Comparison of ENCODE assay signal across 16 cellular contexts in genomic region chr6:105545947-105546710, GRCh38.
DNase-seq lines count a peak whose midpoint lies in the region; ATAC-seq and TF ChIP-seq lines count a peak whose summit lies in the region.
"Had no signal": no experiment of that assay in that cellular context is flagged by ENCODE, and none has a peak within 500 bp of the region (broad histone marks: within the 10 kb centered on the region; RNA-seq: fewer than 3 reads in every experiment).

No MANE protein-coding gene starts in this region.

- H3K27ac ChIP-seq in RWPE1 (no peak overlapping the region), fibroblast of lung (ENCODE audit: insufficient read depth, low read length) (no peak overlapping the region), gastroesophageal sphincter (no peak overlapping the region)
- H3K27ac ChIP-seq: coronary artery, heart left ventricle, left ventricle myocardium inferior, testis had no signal

- H3K9me3 ChIP-seq in fibroblast of lung (ENCODE audit: control insufficient read depth, insufficient read depth, low read depth, low read length) (no peaks in the 10 kb centered on the region), BE2C (no peaks in the 10 kb centered on the region), gastroesophageal sphincter (no peaks in the 10 kb centered on the region)
- H3K9me3 ChIP-seq: heart left ventricle, left ventricle myocardium inferior, Peyer's patch, testis had no signal

- no peaks in the 10 kb centered on the region for H3K4me1 ChIP-seq in fibroblast of lung (ENCODE audit: control insufficient read depth, extremely low read depth, insufficient read depth, low read length)
- no peaks in the 10 kb centered on the region for H3K4me1 ChIP-seq in BE2C
- H3K4me1 ChIP-seq in gastroesophageal sphincter, result peaks cover 0 to 6% (median 0%) of the 10 kb centered on the region in 3 donors
- H3K4me1 ChIP-seq: heart left ventricle, left ventricle myocardium inferior, testis had no signal

- DNase-seq in RWPE1 (ENCODE audit: low spot score) (peak; percentile 57), fibroblast of lung (ENCODE audit: low read depth in 2 of 2) (peak; percentile 3 to 81), stromal cell of bone marrow (ENCODE audit: low read depth) (peak; percentile 9), BE2C (no peak)
- no peak for DNase-seq in activated naive CD4-positive, alpha-beta T cell (lab: John Stamatoyannopoulos, UW)
- DNase-seq: activated CD8-positive, alpha-beta memory T cell treated with anti-CD3 and anti-CD28 coated beads for 24 hours; activated naive CD4-positive, alpha-beta T cell treated with anti-CD3 and anti-CD28 coated beads, Interleukin-2, amount 50 U/mL, for 16 hours; Calu3; heart left ventricle; left ventricle myocardium inferior; nephron progenitor cell; Peyer's patch; testis had no signal

- H3K36me3 ChIP-seq in fibroblast of lung (ENCODE audit: control insufficient read depth, insufficient read depth, low read length) (no peaks in the 10 kb centered on the region), BE2C (no peaks in the 10 kb centered on the region), gastroesophageal sphincter (no peaks in the 10 kb centered on the region)
- H3K36me3 ChIP-seq: heart left ventricle, left ventricle myocardium inferior, Peyer's patch had no signal

- ATAC-seq in GM19351 (IDR thresholded peaks at IDR 0.05; ENCODE audit: unreplicated experiment), result peak; percentile 59
- ATAC-seq in gastroesophageal sphincter, result no peak
- ATAC-seq: heart left ventricle had no signal

- no peak overlapping the region for H3K4me2 ChIP-seq in fibroblast of lung (ENCODE audit: extremely low read depth, insufficient read depth, low read length)

- TF ChIP-seq POLR2A in gastroesophageal sphincter (IDR thresholded peaks at IDR 0.05), result no peak

- no peak overlapping the region for H3K9ac ChIP-seq in fibroblast of lung (ENCODE audit: insufficient read depth, low read length)

- 32 to 87% methylated on average over 7 to 9 of the region's 11 CpGs for WGBS in gastroesophageal sphincter (ENCODE audit: low coverage in 1 of 2), 2 donors

- H3K79me2 ChIP-seq in fibroblast of lung (ENCODE audit: control insufficient read depth, insufficient read depth, low read length), result no peaks in the 10 kb centered on the region

- no peak for TF ChIP-seq EP300 in gastroesophageal sphincter (IDR thresholded peaks at IDR 0.05)

- POLR2A ChIA-PET in RWPE1 (lab: Yijun Ruan, JAX; ENCODE audit: low non-redundant PET), result no interaction called here

- no peaks in the 10 kb centered on the region for H3K27me3 ChIP-seq in fibroblast of lung (ENCODE audit: control insufficient read depth, insufficient read depth, low read length)
- peaks cover 25% of the 10 kb centered on the region for H3K27me3 ChIP-seq in BE2C
- no peaks in the 10 kb centered on the region for H3K27me3 ChIP-seq in gastroesophageal sphincter
- H3K27me3 ChIP-seq: heart left ventricle, Peyer's patch, testis had no signal

- H2AFZ ChIP-seq in fibroblast of lung (ENCODE audit: low read length), result no peak overlapping the region

- TF ChIP-seq CTCF in RWPE1 (conservative IDR thresholded peaks at IDR 0.05; ENCODE audit: low read depth), result no peak
- TF ChIP-seq CTCF in fibroblast of lung (conservative IDR thresholded peaks at IDR 0.05 in 1 of 2, IDR thresholded peaks at IDR 0.05 in 1 of 2; ENCODE audit: low read depth in 1 of 2, low read length in 2 of 2), result no peak
- no peak for TF ChIP-seq CTCF in BE2C (IDR thresholded peaks at IDR 0.05; ENCODE audit: low read depth, low read length)
- TF ChIP-seq CTCF in gastroesophageal sphincter (IDR thresholded peaks at IDR 0.05), result peak in 1 of 4 experiments; percentile 4

- no peaks in the 10 kb centered on the region for H4K20me1 ChIP-seq in fibroblast of lung (ENCODE audit: control insufficient read depth, extremely low read depth, insufficient read depth, low read length)

- H3K4me3 ChIP-seq in fibroblast of lung (replicated peaks in 1 of 4; ENCODE audit: control extremely low read depth in 1 of 4, insufficient read depth in 1 of 4, low read depth in 3 of 4, low read length in 4 of 4) (no peak overlapping the region), BE2C (ENCODE audit: low read depth, low read length) (no peak overlapping the region), gastroesophageal sphincter (no peak overlapping the region)
- H3K4me3 ChIP-seq: coronary artery, heart left ventricle, left ventricle myocardium inferior, Peyer's patch, testis had no signal

- CTCF ChIA-PET in RWPE1 (lab: Yijun Ruan, JAX), result interaction anchor here (0.6 kb wide), 1 partner anchor 749 kb away, joined by 3 read pairs; no protein-coding TSS in a partner anchor

Comparison
In these comparisons a context has a peak if more than half of its experiments do, and no peak if none do; other contexts are left out.
1. DNase-seq: peak in RWPE1 (single experiment), fibroblast of lung (2 of 2) and stromal cell of bone marrow (single experiment); none in BE2C (single experiment) and activated naive CD4-positive, alpha-beta T cell (0 of 4).